ENCODE assay signal across 16 cellular contexts in genomic region chr19:40822704-40823553, GRCh38. TPM values are rescaled to one million over a fixed set of nuclear protein-coding genes. Genes with fewer than 3 reads are reported as not detected.
DNase-seq lines count a peak whose midpoint lies in the region; ATAC-seq, FAIRE-seq and TF ChIP-seq lines count a peak whose summit lies in the region.
"Not testable (repeated sequence)": the region's sequence is repeated elsewhere in the genome, so short reads cannot be mapped to it uniquely, and the experiment has no call there.
"Had no signal": no experiment of that assay in that cellular context is flagged by ENCODE, and none has a peak within 500 bp of the region (broad histone marks: within the 10 kb centered on the region; RNA-seq: fewer than 3 reads in every experiment).

No MANE protein-coding gene starts in this region.

- intact Hi-C loops in CD14-positive monocyte (cut with micrococcal nuclease), result loop anchor here in 1 of 2 donors (5.0 kb wide), 1 partner anchor 161 kb away; no protein-coding TSS in a partner anchor
- intact Hi-C loops in left lung (cut with DNase I), result not testable (repeated sequence)

- H3K9me3 ChIP-seq in left lung; subcutaneous abdominal adipose tissue (ENCODE audit: control insufficient read depth in 5 of 5, low read length in 5 of 5): not testable (repeated sequence)

- H3K27me3 ChIP-seq in left lung; subcutaneous abdominal adipose tissue (ENCODE audit: control insufficient read depth in 5 of 5, insufficient read depth in 4 of 5, low read length in 5 of 5): not testable (repeated sequence)

- H3K36me3 ChIP-seq in left lung, result not testable (repeated sequence)
- H3K36me3 ChIP-seq in subcutaneous abdominal adipose tissue (ENCODE audit: control insufficient read depth in 5 of 5, insufficient read depth in 5 of 5, low read length in 5 of 5), result peaks cover 0 to 11% (median 10%) of the 10 kb centered on the region in 5 donors

- H3K27me3 Mint-ChIP-seq in CD14-positive monocyte (ENCODE audit: low read depth in 3 of 3); activated naive CD4-positive, alpha-beta T cell treated with anti-CD3 and anti-CD28 coated beads, Interleukin-2, amount 50 U/mL, for 24 hours: not testable (repeated sequence)
- H3K27me3 Mint-ChIP-seq in endothelial cell (ENCODE audit: unreplicated experiment), result peaks cover 17% of the 10 kb centered on the region
- H3K27me3 Mint-ChIP-seq in nephron progenitor cell (ENCODE audit: low read depth, poor library complexity), result peaks cover 15% of the 10 kb centered on the region

- H3K36me3 Mint-ChIP-seq in CD14-positive monocyte; activated naive CD4-positive, alpha-beta T cell treated with anti-CD3 and anti-CD28 coated beads, Interleukin-2, amount 50 U/mL, for 24 hours: not testable (repeated sequence)
- peaks cover 10% of the 10 kb centered on the region for H3K36me3 Mint-ChIP-seq in endothelial cell (ENCODE audit: low read depth, unreplicated experiment)
- H3K36me3 Mint-ChIP-seq in nephron progenitor cell (ENCODE audit: low read depth), result peaks cover 14% of the 10 kb centered on the region

- H3K27ac ChIP-seq in left lung, result peak overlapping the region; percentile 7 to 82
- peak overlapping the region; percentile 73 for H3K27ac ChIP-seq in subcutaneous abdominal adipose tissue (ENCODE audit: low read depth, low read length)

- peak; percentile 48 for DNase-seq in CD14-positive monocyte (ENCODE audit: low spot score)
- peak in 67 of 76 experiments; percentile 24 to 88 (median 61) for DNase-seq in HUDEP-2 (lab: John Stamatoyannopoulos, UW; ENCODE audit: unreplicated experiment in 76 of 76)
- DNase-seq in RCC 7860 (ENCODE audit: low spot score), result peak; percentile 72
- not testable (repeated sequence) for DNase-seq in endothelial cell (ENCODE audit: low spot score); nephron progenitor cell
- DNase-seq in left lung, result peak in 1 of 2 donors; percentile 50

- peaks cover 59% of the 10 kb centered on the region for H3K4me1 Mint-ChIP-seq in CD14-positive monocyte
- peaks cover 44% of the 10 kb centered on the region for H3K4me1 Mint-ChIP-seq in activated naive CD4-positive, alpha-beta T cell treated with anti-CD3 and anti-CD28 coated beads, Interleukin-2, amount 50 U/mL, for 24 hours
- peaks cover 23% of the 10 kb centered on the region for H3K4me1 Mint-ChIP-seq in endothelial cell (ENCODE audit: unreplicated experiment)
- H3K4me1 Mint-ChIP-seq in nephron progenitor cell, result peaks cover 30% of the 10 kb centered on the region

- not testable (repeated sequence) for H3K9me3 Mint-ChIP-seq in CD14-positive monocyte; activated naive CD4-positive, alpha-beta T cell treated with anti-CD3 and anti-CD28 coated beads, Interleukin-2, amount 50 U/mL, for 24 hours; endothelial cell (ENCODE audit: unreplicated experiment); nephron progenitor cell

- TF ChIP-seq CTCF in CD14-positive monocyte (IDR thresholded peaks at IDR 0.05); endothelial cell (IDR thresholded peaks at IDR 0.05; ENCODE audit: unreplicated experiment); left lung (IDR thresholded peaks at IDR 0.05); nephron progenitor cell (IDR thresholded peaks at IDR 0.05): not testable (repeated sequence)

- H3K4me1 ChIP-seq in left lung, result peaks cover 6 to 57% of the 10 kb centered on the region in 2 donors
- H3K4me1 ChIP-seq in subcutaneous abdominal adipose tissue (ENCODE audit: control insufficient read depth in 5 of 5, insufficient read depth in 5 of 5, low read length in 5 of 5), result peaks cover 8 to 53% (median 51%) of the 10 kb centered on the region in 5 donors

- not testable (repeated sequence) for ATAC-seq in left lung

- H3K4me3 Mint-ChIP-seq in CD14-positive monocyte, result peak overlapping the region; percentile 58 to 78
- H3K4me3 Mint-ChIP-seq in activated naive CD4-positive, alpha-beta T cell treated with anti-CD3 and anti-CD28 coated beads, Interleukin-2, amount 50 U/mL, for 24 hours; endothelial cell (ENCODE audit: unreplicated experiment); nephron progenitor cell: not testable (repeated sequence)

- peak overlapping the region; percentile 93 to 98 (median 96) for H3K27ac Mint-ChIP-seq in CD14-positive monocyte
- H3K27ac Mint-ChIP-seq in activated naive CD4-positive, alpha-beta T cell treated with anti-CD3 and anti-CD28 coated beads, Interleukin-2, amount 50 U/mL, for 24 hours, result peak overlapping the region; percentile 69
- H3K27ac Mint-ChIP-seq in endothelial cell (ENCODE audit: unreplicated experiment), result peak overlapping the region; percentile 54
- peak overlapping the region; percentile 13 for H3K27ac Mint-ChIP-seq in nephron progenitor cell

- not testable (repeated sequence) for FAIRE-seq in RCC 7860 (lab: Jason Lieb, UNC)

- not testable (repeated sequence) for H3K9ac ChIP-seq in subcutaneous abdominal adipose tissue (ENCODE audit: low read length in 5 of 5)

- not testable (repeated sequence) for H3K4me3 ChIP-seq in left lung; subcutaneous abdominal adipose tissue (ENCODE audit: low read depth in 1 of 5, low read length in 5 of 5)

RNA-seq across cellular contexts. Expression of gene EGLN2, which starts 23.9 kb away (rescaled TPM):
- 10 to 100 TPM; 60.6 to 76.8 TPM for polyA plus RNA-seq in CD14-positive monocyte
- total RNA-seq in endothelial cell (ENCODE audit: unreplicated experiment) (146 TPM), left lung (100 to 1,000 TPM; 139 to 150 TPM)

RNA-seq across cellular contexts. Expression of gene CYP2A6, which starts 27.3 kb away (rescaled TPM):
- not detected for polyA plus RNA-seq in CD14-positive monocyte
- not detected for total RNA-seq in endothelial cell (ENCODE audit: unreplicated experiment)
- under 1 TPM in 1 of 2 donors, not detected in 1; 0.31 TPM for total RNA-seq in left lung
- total RNA-seq: activated T-helper 1 cell treated with anti-CD3 and anti-CD28 coated beads, Interleukin-12 subunit alpha, Interleukin-12 subunit beta, Interleukin-2, Interleukin-4 antibody, amounts not matched to agents 30 ng/mL and 10 ng/mL and 1 ng/mL, durations not matched to agents 14 hours and 24 hours and 36 hours; epithelial cell of proximal tubule; H7; kidney; right atrium auricular region; SJSA1 had no signal

RNA-seq across cellular contexts. Expression of gene RAB4B, which starts 44.9 kb away (rescaled TPM):
- 100 to 1,000 TPM in 1 of 2 donors, 10 to 100 TPM in 1; 89.4 to 108 TPM for polyA plus RNA-seq in CD14-positive monocyte
- total RNA-seq in endothelial cell (ENCODE audit: unreplicated experiment), result 29.2 TPM
- 10 to 100 TPM; 42.6 to 50.4 TPM for total RNA-seq in left lung

RNA-seq across cellular contexts. Expression of gene MIA, which starts 47.6 kb away (rescaled TPM):
- not detected for polyA plus RNA-seq in CD14-positive monocyte
- total RNA-seq in endothelial cell (ENCODE audit: unreplicated experiment), result not detected
- under 1 TPM in 1 of 2 donors, not detected in 1; 0.89 TPM for total RNA-seq in left lung
- total RNA-seq: epithelial cell of proximal tubule, H7, SJSA1 had no signal

RNA-seq across cellular contexts. Expression of gene CYP2A7, which starts 59.1 kb away (rescaled TPM):
- not detected for polyA plus RNA-seq in CD14-positive monocyte
- total RNA-seq in endothelial cell (ENCODE audit: unreplicated experiment) (not detected), left lung (not detected)
- total RNA-seq: activated T-helper 1 cell treated with anti-CD3 and anti-CD28 coated beads, Interleukin-12 subunit alpha, Interleukin-12 subunit beta, Interleukin-2, Interleukin-4 antibody, amounts not matched to agents 30 ng/mL and 10 ng/mL and 1 ng/mL, durations not matched to agents 14 hours and 24 hours and 36 hours; epithelial cell of proximal tubule; H7; kidney; right atrium auricular region; SJSA1; tibial nerve had no signal
- polyA plus RNA-seq: adipose tissue had no signal

Comparison
In these comparisons a context has a peak if more than half of its experiments do, and no peak if none do; other contexts are left out.
1. H3K27ac Mint-ChIP-seq: peak in every context shown above with its lines; median percentile 96 in CD14-positive monocyte; 69 in activated naive CD4-positive, alpha-beta T cell treated with anti-CD3 and anti-CD28 coated beads, Interleukin-2, amount 50 U/mL, for 24 hours; 54 in endothelial cell; 13 in nephron progenitor cell.